ENCODE assay signal across 27 cellular contexts in genomic region chr2:65252640-65253039, GRCh38.
"Had no signal": no experiment of that assay in that cellular context is flagged by ENCODE, and none has a peak within 500 bp of the region (broad histone marks: within the 10 kb centered on the region; RNA-seq: fewer than 3 reads in every experiment).

No MANE protein-coding gene starts in this region.

- ATAC-seq: foreskin keratinocyte; heart right ventricle; left ventricle myocardium superior; lower lobe of right lung; stimulated activated naive B cell treated with anti-CD40 and anti-IgM and Interleukin-4, amounts not matched to agents 10 μg/mL and 1 μg/mL and 100 μg/mL, for 72 hours had no signal

- H3K27ac Mint-ChIP-seq: dendritic cell treated with granulocyte-macrophage colony-stimulating factor and Interleukin-4, amounts not matched to agents 40 ng/mL and 50 ng/mL, for 4 days; nephron; neural progenitor cell had no signal

- H3K4me3 ChIP-seq: esophagus muscularis mucosa, heart right ventricle, lower lobe of right lung, neural progenitor cell, prostate gland, right atrium auricular region, sigmoid colon, thoracic aorta, tibial nerve, upper lobe of left lung had no signal

- H2AFZ ChIP-seq: neural progenitor cell had no signal

- H3K4me3 Mint-ChIP-seq: dendritic cell treated with granulocyte-macrophage colony-stimulating factor and Interleukin-4, amounts not matched to agents 40 ng/mL and 50 ng/mL, for 4 days; nephron; neural progenitor cell; stimulated activated naive B cell treated with anti-CD40 and anti-IgM and Interleukin-4, amounts not matched to agents 10 μg/mL and 1 μg/mL and 100 μg/mL, for 72 hours; stimulated activated naive CD8-positive, alpha-beta T cell treated with anti-CD3 and anti-CD28 coated beads, Interleukin-15, Interleukin-2, amounts not matched to agents 100 ng/mL and 50 ng/mL, for 24 hours had no signal

- DNase-seq: effector CD8-positive, alpha-beta T cell; foreskin keratinocyte; glutamatergic neuron; heart right ventricle; hippocampal formation; islet precursor cell; kidney glomerular epithelial cell; left ventricle myocardium superior; lower lobe of right lung; nucleus accumbens; sigmoid colon; stimulated activated CD4-positive, alpha-beta T cell treated with anti-CD3 and anti-CD28 coated beads, Interleukin-15, amount 100 ng/mL, for 24 hours; stimulated activated CD4-positive, alpha-beta T cell treated with anti-CD3 and anti-CD28 coated beads, Interleukin-2, amount 100 ng/mL, for 48 hours; stimulated activated naive B cell treated with anti-CD40 and anti-IgM and Interleukin-4, amounts not matched to agents 10 μg/mL and 1 μg/mL and 100 μg/mL, for 72 hours; upper lobe of left lung had no signal

- H3K27me3 ChIP-seq: esophagus muscularis mucosa, foreskin keratinocyte, heart right ventricle, neural progenitor cell, right atrium auricular region, sigmoid colon, tibial nerve, upper lobe of left lung had no signal

- H3K4me1 Mint-ChIP-seq: nephron, neural progenitor cell had no signal

- H3K27ac ChIP-seq: esophagus muscularis mucosa, foreskin keratinocyte, heart right ventricle, lower lobe of right lung, neural progenitor cell, prostate gland, right atrium auricular region, sigmoid colon, thoracic aorta, tibial nerve, upper lobe of left lung had no signal

- H3K9ac ChIP-seq: neural progenitor cell had no signal

- H3K4me1 ChIP-seq: esophagus muscularis mucosa, foreskin keratinocyte, heart right ventricle, lower lobe of right lung, neural progenitor cell, prostate gland, right atrium auricular region, sigmoid colon, tibial nerve had no signal

- H3K9me3 Mint-ChIP-seq: dendritic cell treated with granulocyte-macrophage colony-stimulating factor and Interleukin-4, amounts not matched to agents 40 ng/mL and 50 ng/mL, for 4 days; nephron; neural progenitor cell; stimulated activated naive B cell treated with anti-CD40 and anti-IgM and Interleukin-4, amounts not matched to agents 10 μg/mL and 1 μg/mL and 100 μg/mL, for 72 hours; stimulated activated naive CD8-positive, alpha-beta T cell treated with anti-CD3 and anti-CD28 coated beads, Interleukin-15, Interleukin-2, amounts not matched to agents 100 ng/mL and 50 ng/mL, for 24 hours had no signal

- H3K9me3 ChIP-seq: esophagus muscularis mucosa, heart right ventricle, lower lobe of right lung, prostate gland, right atrium auricular region, sigmoid colon, thoracic aorta, tibial nerve, upper lobe of left lung had no signal

- H3K27me3 Mint-ChIP-seq: dendritic cell treated with granulocyte-macrophage colony-stimulating factor and Interleukin-4, amounts not matched to agents 40 ng/mL and 50 ng/mL, for 4 days; stimulated activated naive B cell treated with anti-CD40 and anti-IgM and Interleukin-4, amounts not matched to agents 10 μg/mL and 1 μg/mL and 100 μg/mL, for 72 hours; stimulated activated naive CD8-positive, alpha-beta T cell treated with anti-CD3 and anti-CD28 coated beads, Interleukin-15, Interleukin-2, amounts not matched to agents 100 ng/mL and 50 ng/mL, for 24 hours had no signal

- H3K36me3 ChIP-seq: prostate gland had no signal

- FAIRE-seq: colon, endothelial cell of umbilical vein, urothelium cell line had no signal

- H3K4me2 ChIP-seq: neural progenitor cell had no signal
